Comparison of ENCODE assay signal across 18 cellular contexts in the genomic region with DNA sequence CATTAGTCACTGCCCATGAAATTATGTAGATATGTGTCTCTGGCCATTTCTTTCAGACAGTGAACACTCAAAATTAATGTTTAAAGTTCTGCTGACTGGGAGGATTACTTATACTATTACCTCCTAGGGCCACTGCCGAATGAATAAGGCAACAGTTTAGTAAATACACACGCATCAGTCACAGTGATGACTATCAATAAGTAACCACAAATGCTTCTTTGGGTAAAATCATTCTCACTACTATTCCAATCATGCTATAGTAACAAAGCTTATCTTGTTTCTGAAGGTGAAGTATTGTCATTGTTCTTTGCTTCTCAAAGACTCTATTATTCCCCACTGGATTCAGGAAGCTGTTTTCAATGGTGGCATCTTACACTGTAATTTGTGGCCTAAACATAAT.
DNase-seq lines count a peak whose midpoint lies in the region; ATAC-seq and TF ChIP-seq lines count a peak whose summit lies in the region.
"Had no signal": no experiment of that assay in that cellular context is flagged by ENCODE, and none has a peak within 500 bp of the region (broad histone marks: within the 10 kb centered on the region; RNA-seq: fewer than 3 reads in every experiment).

No MANE protein-coding gene starts in this region.

- no peaks in the 10 kb centered on the region for H3K36me3 Mint-ChIP-seq in GM23338 (ENCODE audit: low read depth)

- H2AFZ ChIP-seq in GM23338: peak overlapping the region; percentile 45; the same call in 1 of the 2 replicates
- H2AFZ ChIP-seq: GM23248 had no signal

- no peak for TF ChIP-seq POLR2A in ovary (IDR thresholded peaks at IDR 0.05)

- WGBS in heart right ventricle, 2 donors: 78 to 89% methylated on average over 2 of the region's 2 CpGs
- 86 to 92% (median 89%) methylated on average over 2 of the region's 2 CpGs for WGBS in ovary, 3 donors

- H3K4me2 ChIP-seq in GM23338: no peak overlapping the region
- H3K4me2 ChIP-seq: BLaER1 had no signal

- DNase-seq in Ammon's horn (ENCODE audit: low spot score): peak; percentile 12
- DNase-seq in GM23338 (ENCODE audit: low spot score): no peak
- no peak for DNase-seq in dorsolateral prefrontal cortex
- peak; percentile 37 for DNase-seq in putamen (ENCODE audit: low spot score)
- no peak for DNase-seq in heart right ventricle
- no peak for DNase-seq in ovary
- DNase-seq: CD4-positive, alpha-beta T cell; GM23248; KG1; NCI-H1092 treated with DMSO at 0.1 percent for 48 hours; NCI-H1694; NCI-H2081; NCI-H774; T-helper 17 cell had no signal

- H3K4me1 ChIP-seq in GM23338 (ENCODE audit: insufficient read depth): no peaks in the 10 kb centered on the region
- no peaks in the 10 kb centered on the region for H3K4me1 ChIP-seq in heart right ventricle
- H3K4me1 ChIP-seq in ovary (ENCODE audit: insufficient read depth): no peaks in the 10 kb centered on the region
- H3K4me1 ChIP-seq: BLaER1, HAP-1 had no signal

- H3K27ac ChIP-seq in GM23338 (ENCODE audit: low read depth) (no peak overlapping the region), dorsolateral prefrontal cortex (peak overlapping the region in 54 of 59 donors; percentile 6 to 85 (median 68)), heart right ventricle (no peak overlapping the region), ovary (no peak overlapping the region)
- H3K27ac ChIP-seq: BLaER1, GM23248 had no signal

- no peaks in the 10 kb centered on the region for H4K20me1 ChIP-seq in GM23338 (replicated peaks; ENCODE audit: insufficient read depth)
- H4K20me1 ChIP-seq: BLaER1 had no signal

- no peaks in the 10 kb centered on the region for H3K4me1 Mint-ChIP-seq in GM23338
- H3K4me1 Mint-ChIP-seq: T-helper 17 cell had no signal

- peaks cover 5% of the 10 kb centered on the region; the same call in 1 of the 2 replicates for H3K9me2 ChIP-seq in GM23338 (ENCODE audit: insufficient read depth)

- no peak for TF ChIP-seq EP300 in ovary (IDR thresholded peaks at IDR 0.05)

- H3F3A ChIP-seq in GM23338 (replicated peaks; ENCODE audit: low read depth): no peaks in the 10 kb centered on the region

- no peaks in the 10 kb centered on the region for H3K27me3 Mint-ChIP-seq in GM23338 (ENCODE audit: insufficient read depth, low read depth, poor library complexity)
- H3K27me3 Mint-ChIP-seq: CD4-positive, alpha-beta T cell; T-helper 17 cell had no signal

- H3K4me3 Mint-ChIP-seq in GM23338: no peak overlapping the region
- H3K4me3 Mint-ChIP-seq: CD4-positive, alpha-beta T cell; T-helper 17 cell had no signal

- intact Hi-C loops in dorsolateral prefrontal cortex (cut with DNase I) (no loop called here), heart right ventricle (cut with DNase I) (no loop called here), ovary (cut with DNase I) (no loop called here)

- no peak overlapping the region for H3K27ac Mint-ChIP-seq in GM23338
- H3K27ac Mint-ChIP-seq: CD4-positive, alpha-beta T cell; T-helper 17 cell had no signal

- TF ChIP-seq CTCF in GM23338 (conservative IDR thresholded peaks at IDR 0.05; ENCODE audit: low read depth in 2 of 2) (no peak), dorsolateral prefrontal cortex (IDR thresholded peaks at IDR 0.05 in 54 of 56, conservative IDR thresholded peaks at IDR 0.05 in 2 of 56; ENCODE audit: low read depth in 1 of 56, partially characterized antibody in 56 of 56) (no peak), heart right ventricle (IDR thresholded peaks at IDR 0.05) (no peak), ovary (IDR thresholded peaks at IDR 0.05) (no peak)

- no peak for ATAC-seq in GM23338
- ATAC-seq in heart right ventricle: no peak
- ATAC-seq in GM21576 (IDR thresholded peaks at IDR 0.05; ENCODE audit: unreplicated experiment): no peak
- ATAC-seq: Right ventricle myocardium inferior, T-helper 17 cell had no signal

- H3K79me2 ChIP-seq in GM23338 (replicated peaks; ENCODE audit: insufficient read depth): no peaks in the 10 kb centered on the region

- H3K36me3 ChIP-seq in GM23338 (ENCODE audit: insufficient read depth) (no peaks in the 10 kb centered on the region), heart right ventricle (no peaks in the 10 kb centered on the region), ovary (no peaks in the 10 kb centered on the region)
- H3K36me3 ChIP-seq: BLaER1, HAP-1 had no signal

- no peak overlapping the region for H3K4me3 ChIP-seq in GM23338
- peak overlapping the region in 2 of 59 donors; percentile 1 to 29 for H3K4me3 ChIP-seq in dorsolateral prefrontal cortex
- H3K4me3 ChIP-seq in heart right ventricle: no peak overlapping the region
- H3K4me3 ChIP-seq in ovary: no peak overlapping the region
- H3K4me3 ChIP-seq: BLaER1, GM23248, HAP-1 had no signal

- H3K27me3 ChIP-seq in GM23338 (ENCODE audit: insufficient read depth) (no peaks in the 10 kb centered on the region), dorsolateral prefrontal cortex (no peaks in the 10 kb centered on the region), heart right ventricle (no peaks in the 10 kb centered on the region), ovary (no peaks in the 10 kb centered on the region)
- H3K27me3 ChIP-seq: BLaER1 had no signal

- H3K9me3 Mint-ChIP-seq in GM23338: no peaks in the 10 kb centered on the region

- H3K9me3 ChIP-seq in heart right ventricle (no peaks in the 10 kb centered on the region), ovary (no peaks in the 10 kb centered on the region)
- H3K9me3 ChIP-seq: BLaER1, HAP-1 had no signal

TF ChIP-seq in GM23338, 12 proteins besides CTCF, POLR2A, EP300 and RAD21:
- TF ChIP-seq, protein P1, sequence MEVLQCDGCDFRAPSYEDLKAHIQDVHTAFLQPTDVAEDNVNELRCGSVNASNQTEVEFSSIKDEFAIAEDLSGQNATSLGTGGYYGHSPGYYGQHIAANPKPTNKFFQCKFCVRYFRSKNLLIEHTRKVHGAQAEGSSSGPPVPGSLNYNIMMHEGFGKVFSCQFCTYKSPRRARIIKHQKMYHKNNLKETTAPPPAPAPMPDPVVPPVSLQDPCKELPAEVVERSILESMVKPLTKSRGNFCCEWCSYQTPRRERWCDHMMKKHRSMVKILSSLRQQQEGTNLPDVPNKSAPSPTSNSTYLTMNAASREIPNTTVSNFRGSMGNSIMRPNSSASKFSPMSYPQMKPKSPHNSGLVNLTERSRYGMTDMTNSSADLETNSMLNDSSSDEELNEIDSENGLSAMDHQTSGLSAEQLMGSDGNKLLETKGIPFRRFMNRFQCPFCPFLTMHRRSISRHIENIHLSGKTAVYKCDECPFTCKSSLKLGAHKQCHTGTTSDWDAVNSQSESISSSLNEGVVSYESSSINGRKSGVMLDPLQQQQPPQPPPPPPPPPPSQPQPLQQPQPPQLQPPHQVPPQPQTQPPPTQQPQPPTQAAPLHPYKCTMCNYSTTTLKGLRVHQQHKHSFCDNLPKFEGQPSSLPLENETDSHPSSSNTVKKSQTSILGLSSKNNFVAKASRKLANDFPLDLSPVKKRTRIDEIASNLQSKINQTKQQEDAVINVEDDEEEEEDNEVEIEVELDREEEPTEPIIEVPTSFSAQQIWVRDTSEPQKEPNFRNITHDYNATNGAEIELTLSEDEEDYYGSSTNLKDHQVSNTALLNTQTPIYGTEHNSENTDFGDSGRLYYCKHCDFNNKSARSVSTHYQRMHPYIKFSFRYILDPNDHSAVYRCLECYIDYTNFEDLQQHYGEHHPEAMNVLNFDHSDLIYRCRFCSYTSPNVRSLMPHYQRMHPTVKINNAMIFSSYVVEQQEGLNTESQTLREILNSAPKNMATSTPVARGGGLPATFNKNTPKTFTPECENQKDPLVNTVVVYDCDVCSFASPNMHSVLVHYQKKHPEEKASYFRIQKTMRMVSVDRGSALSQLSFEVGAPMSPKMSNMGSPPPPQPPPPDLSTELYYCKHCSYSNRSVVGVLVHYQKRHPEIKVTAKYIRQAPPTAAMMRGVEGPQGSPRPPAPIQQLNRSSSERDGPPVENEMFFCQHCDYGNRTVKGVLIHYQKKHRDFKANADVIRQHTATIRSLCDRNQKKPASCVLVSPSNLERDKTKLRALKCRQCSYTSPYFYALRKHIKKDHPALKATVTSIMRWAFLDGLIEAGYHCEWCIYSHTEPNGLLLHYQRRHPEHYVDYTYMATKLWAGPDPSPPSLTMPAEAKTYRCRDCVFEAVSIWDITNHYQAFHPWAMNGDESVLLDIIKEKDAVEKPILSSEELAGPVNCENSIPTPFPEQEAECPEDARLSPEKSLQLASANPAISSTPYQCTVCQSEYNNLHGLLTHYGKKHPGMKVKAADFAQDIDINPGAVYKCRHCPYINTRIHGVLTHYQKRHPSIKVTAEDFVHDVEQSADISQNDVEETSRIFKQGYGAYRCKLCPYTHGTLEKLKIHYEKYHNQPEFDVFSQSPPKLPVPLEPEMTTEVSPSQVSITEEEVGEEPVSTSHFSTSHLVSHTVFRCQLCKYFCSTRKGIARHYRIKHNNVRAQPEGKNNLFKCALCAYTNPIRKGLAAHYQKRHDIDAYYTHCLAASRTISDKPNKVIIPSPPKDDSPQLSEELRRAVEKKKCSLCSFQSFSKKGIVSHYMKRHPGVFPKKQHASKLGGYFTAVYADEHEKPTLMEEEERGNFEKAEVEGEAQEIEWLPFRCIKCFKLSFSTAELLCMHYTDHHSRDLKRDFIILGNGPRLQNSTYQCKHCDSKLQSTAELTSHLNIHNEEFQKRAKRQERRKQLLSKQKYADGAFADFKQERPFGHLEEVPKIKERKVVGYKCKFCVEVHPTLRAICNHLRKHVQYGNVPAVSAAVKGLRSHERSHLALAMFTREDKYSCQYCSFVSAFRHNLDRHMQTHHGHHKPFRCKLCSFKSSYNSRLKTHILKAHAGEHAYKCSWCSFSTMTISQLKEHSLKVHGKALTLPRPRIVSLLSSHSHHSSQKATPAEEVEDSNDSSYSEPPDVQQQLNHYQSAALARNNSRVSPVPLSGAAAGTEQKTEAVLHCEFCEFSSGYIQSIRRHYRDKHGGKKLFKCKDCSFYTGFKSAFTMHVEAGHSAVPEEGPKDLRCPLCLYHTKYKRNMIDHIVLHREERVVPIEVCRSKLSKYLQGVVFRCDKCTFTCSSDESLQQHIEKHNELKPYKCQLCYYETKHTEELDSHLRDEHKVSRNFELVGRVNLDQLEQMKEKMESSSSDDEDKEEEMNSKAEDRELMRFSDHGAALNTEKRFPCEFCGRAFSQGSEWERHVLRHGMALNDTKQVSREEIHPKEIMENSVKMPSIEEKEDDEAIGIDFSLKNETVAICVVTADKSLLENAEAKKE (CRISPR knock-in tag; IDR thresholded peaks at IDR 0.05): no peak

Comparison
In these comparisons a context has a peak if more than half of its experiments do, and no peak if none do; other contexts are left out.
1. DNase-seq: peak in Ammon's horn (single experiment) and putamen (single experiment); none in GM23338 (single experiment), dorsolateral prefrontal cortex (0 of 10), heart right ventricle (0 of 2) and ovary (0 of 5).
2. H3K27ac ChIP-seq: peak in dorsolateral prefrontal cortex (54 of 59); none in GM23338 (single experiment), heart right ventricle (0 of 10) and ovary (0 of 2).